ENCODE assay signal across 17 cellular contexts in genomic region chr3:194281766-194282165, GRCh38.
A peak's percentile ranks its signal among the peaks of the same experiment; 100 is the strongest.
DNase-seq lines count a peak whose midpoint lies in the region; ATAC-seq and TF ChIP-seq lines count a peak whose summit lies in the region.
"Had no signal": no experiment of that assay in that cellular context is flagged by ENCODE, and none has a peak within 500 bp of the region (broad histone marks: within the 10 kb centered on the region; RNA-seq: fewer than 3 reads in every experiment).

No MANE protein-coding gene starts in this region.

- no peak overlapping the region for H2BK120ac ChIP-seq in mesenchymal stem cell (ENCODE audit: low read depth, low read length)

- DNase-seq in right atrium auricular region (ENCODE audit: low spot score): peak; percentile 18
- no peak for DNase-seq in left ventricle myocardium superior
- DNase-seq in coronary artery (ENCODE audit: low spot score): peak; percentile 29
- no peak for DNase-seq in mesenchymal stem cell
- DNase-seq in transverse colon: peak; percentile 2
- no peak for DNase-seq in NCI-H345 (lab: John Stamatoyannopoulos, UW)
- DNase-seq in dermis blood vessel endothelial cell: no peak
- DNase-seq: COR-L47, DMS79, Karpas-422, NCI-H2081, NCI-H2171, NCI-H524 treated with DMSO at 0.1 percent for 48 hours, NCI-H82 had no signal

- 86% methylated on average over 8 of the region's 10 CpGs for WGBS in mesenchymal stem cell
- WGBS in transverse colon (ENCODE audit: low coverage in 1 of 2), 2 donors: 89% methylated on average over 10 of the region's 10 CpGs; no CpG with 5 or more reads in 1 of the 2 donors

- H3K36me3 ChIP-seq in right atrium auricular region (no peaks in the 10 kb centered on the region), mesenchymal stem cell (ENCODE audit: control insufficient read depth in 1 of 2, insufficient read depth in 2 of 2, low read depth in 1 of 2, low read length in 2 of 2) (no peaks in the 10 kb centered on the region), transverse colon (no peaks in the 10 kb centered on the region)
- H3K36me3 ChIP-seq: BLaER1 had no signal

- no peak overlapping the region for H4K91ac ChIP-seq in mesenchymal stem cell (ENCODE audit: low read length)

- peaks cover 0 to 47% of the 10 kb centered on the region in 2 donors for H3K4me1 ChIP-seq in right atrium auricular region
- peaks cover 15% of the 10 kb centered on the region for H3K4me1 ChIP-seq in mesenchymal stem cell (ENCODE audit: control insufficient read depth, insufficient read depth, low read depth, low read length)
- H3K4me1 ChIP-seq in transverse colon: peaks cover 18 to 23% (median 21%) of the 10 kb centered on the region in 4 donors

- H3K4me2 ChIP-seq in mesenchymal stem cell (ENCODE audit: low read length, poor library complexity, severe bottlenecking): no peak overlapping the region
- H3K4me2 ChIP-seq: BLaER1 had no signal

- no peak overlapping the region for H2BK5ac ChIP-seq in mesenchymal stem cell (ENCODE audit: low read depth, low read length, poor library complexity, severe bottlenecking)

- no peak overlapping the region for H4K8ac ChIP-seq in mesenchymal stem cell (ENCODE audit: low read length)

- H3K4me3 ChIP-seq in right atrium auricular region (no peak overlapping the region), coronary artery (no peak overlapping the region), mesenchymal stem cell (ENCODE audit: insufficient read depth in 1 of 2, low read depth in 1 of 2, low read length in 2 of 2) (no peak overlapping the region), transverse colon (no peak overlapping the region)
- H3K4me3 ChIP-seq: BLaER1 had no signal

- ATAC-seq in left ventricle myocardium superior (no peak), HG03520 (IDR thresholded peaks at IDR 0.05; ENCODE audit: unreplicated experiment) (no peak)
- ATAC-seq: Panc1 had no signal

- no peak overlapping the region for H2BK12ac ChIP-seq in mesenchymal stem cell (ENCODE audit: low read length in 2 of 2)

- no peak overlapping the region for H3K4ac ChIP-seq in mesenchymal stem cell (ENCODE audit: low read depth in 1 of 2, low read length in 2 of 2)

- peak overlapping the region; percentile 29 for H2BK15ac ChIP-seq in mesenchymal stem cell (ENCODE audit: low read depth, poor library complexity, severe bottlenecking)

- H3K9me3 ChIP-seq in right atrium auricular region (no peaks in the 10 kb centered on the region), mesenchymal stem cell (ENCODE audit: control insufficient read depth, low read length) (no peaks in the 10 kb centered on the region), transverse colon (no peaks in the 10 kb centered on the region)
- H3K9me3 ChIP-seq: BLaER1 had no signal

- TF ChIP-seq EP300 in transverse colon (IDR thresholded peaks at IDR 0.05; ENCODE audit: low read depth): no peak

- H3K79me1 ChIP-seq in mesenchymal stem cell (replicated peaks; ENCODE audit: low read length, poor library complexity, severe bottlenecking): no peaks in the 10 kb centered on the region

- in situ Hi-C loops in transverse colon (cut with MboI; ENCODE audit: low pct_ligation_motif_present in 1 of 4, low pct_unique_long_range_greater_than_20kb in 1 of 4, low sequenced_read_pairs in 3 of 4): no loop called here

- H3K9ac ChIP-seq in mesenchymal stem cell (ENCODE audit: low read length): no peak overlapping the region
- H3K9ac ChIP-seq: BLaER1 had no signal

- no peak overlapping the region for H3K14ac ChIP-seq in mesenchymal stem cell (ENCODE audit: low read length in 2 of 2)

- no peak overlapping the region for H3K23ac ChIP-seq in mesenchymal stem cell (ENCODE audit: low read length in 2 of 2)

- H3K18ac ChIP-seq in mesenchymal stem cell (ENCODE audit: low read depth in 1 of 2, low read length in 2 of 2): no peak overlapping the region

- H3K27ac ChIP-seq in right atrium auricular region: no peak overlapping the region
- H3K27ac ChIP-seq in coronary artery: no peak overlapping the region
- no peak overlapping the region for H3K27ac ChIP-seq in mesenchymal stem cell (ENCODE audit: low read length, poor library complexity, severe bottlenecking)
- H3K27ac ChIP-seq in transverse colon: no peak overlapping the region
- H3K27ac ChIP-seq: BLaER1 had no signal

- H3K27me3 ChIP-seq in right atrium auricular region (no peaks in the 10 kb centered on the region), mesenchymal stem cell (ENCODE audit: control insufficient read depth in 1 of 2, insufficient read depth in 1 of 2, low read length in 2 of 2) (peaks cover 28 to 49% of the 10 kb centered on the region in 2 experiments), transverse colon (no peaks in the 10 kb centered on the region)
- H3K27me3 ChIP-seq: BLaER1 had no signal

- H2AFZ ChIP-seq in mesenchymal stem cell (ENCODE audit: low read depth, low read length): no peak overlapping the region

- no peak for TF ChIP-seq POLR2A in transverse colon (IDR thresholded peaks at IDR 0.05)

- no peak for TF ChIP-seq CTCF in right atrium auricular region (IDR thresholded peaks at IDR 0.05)
- TF ChIP-seq CTCF in coronary artery (IDR thresholded peaks at IDR 0.05): no peak
- TF ChIP-seq CTCF in transverse colon (IDR thresholded peaks at IDR 0.05): no peak

- H2AK5ac ChIP-seq in mesenchymal stem cell (ENCODE audit: low read length, severe bottlenecking): no peak overlapping the region

- intact Hi-C loops in left ventricle myocardium superior (cut with micrococcal nuclease): no loop called here
- intact Hi-C loops in transverse colon (cut with DNase I; ENCODE audit: low total_unique reads): no loop called here

Comparison
In these comparisons a context has a peak if more than half of its experiments do, and no peak if none do; other contexts are left out.
1. DNase-seq: peak in right atrium auricular region (single experiment), coronary artery (single experiment) and transverse colon (single experiment); none in left ventricle myocardium superior (single experiment), mesenchymal stem cell (single experiment), NCI-H345 (single experiment) and dermis blood vessel endothelial cell (single experiment).